In genomic region chr2:210617732-210618330, GRCh38 we compare ENCODE assay signal across 7 cellular contexts.
A peak's percentile ranks its signal among the peaks of the same experiment; 100 is the strongest.
DNase-seq lines count a peak whose midpoint lies in the region; TF ChIP-seq lines count a peak whose summit lies in the region.

No MANE protein-coding gene starts in this region.

- H3K36me3 ChIP-seq in HAP-1 (replicated peaks) (no peaks in the 10 kb centered on the region), Loucy (ENCODE audit: insufficient read depth, low read length) (no peaks in the 10 kb centered on the region), spleen (no peaks in the 10 kb centered on the region)

- no peaks in the 10 kb centered on the region for H3K79me2 ChIP-seq in Loucy (ENCODE audit: insufficient read depth, low read length)

- no peak overlapping the region for H3K9ac ChIP-seq in Loucy (ENCODE audit: low read depth, low read length, poor library complexity, severe bottlenecking)

- no peak overlapping the region for H3K27ac ChIP-seq in RWPE1
- H3K27ac ChIP-seq in substantia nigra (ENCODE audit: low read depth, low read length, poor library complexity, severe bottlenecking): peak overlapping the region; percentile 13
- H3K27ac ChIP-seq in spleen: no peak overlapping the region

- no peak overlapping the region for H3K4me2 ChIP-seq in Loucy (ENCODE audit: low read depth, low read length, poor library complexity, severe bottlenecking)

- no peaks in the 10 kb centered on the region for H3F3A ChIP-seq in Loucy (ENCODE audit: low read depth)

- DNase-seq in GM12865 (ENCODE audit: low read depth) (peak; percentile 35), HAP-1 (ENCODE audit: low spot score in 2 of 2) (peak; percentile 52 to 54), RWPE1 (ENCODE audit: low spot score) (peak; percentile 39), foreskin fibroblast (peak; percentile 9 to 31), substantia nigra (lab: John Stamatoyannopoulos, UW) (peak in 21 of 49 donors; percentile 3 to 80 (median 14)), spleen (no peak)

- no peak for TF ChIP-seq POLR2A in spleen (IDR thresholded peaks at IDR 0.05)

- H3K4me3 ChIP-seq in GM12865 (ENCODE audit: low read depth, low read length) (no peak overlapping the region), HAP-1 (no peak overlapping the region), Loucy (ENCODE audit: low read length, poor library complexity, severe bottlenecking) (no peak overlapping the region), foreskin fibroblast (ENCODE audit: low read depth in 1 of 2, low read length in 2 of 2) (no peak overlapping the region), spleen (no peak overlapping the region)

- in situ Hi-C loops in HAP-1 (cut with MboI; ENCODE audit: low sequenced_read_pairs): no loop called here

- no peaks in the 10 kb centered on the region for H3K27me3 ChIP-seq in HAP-1 (ENCODE audit: low read depth)
- no peaks in the 10 kb centered on the region for H3K27me3 ChIP-seq in Loucy (ENCODE audit: insufficient read depth, low read length, poor library complexity, severe bottlenecking)
- H3K27me3 ChIP-seq in spleen (replicated peaks in 1 of 7): no peaks in the 10 kb centered on the region

- CTCF ChIA-PET in RWPE1 (lab: Yijun Ruan, JAX): no interaction called here

- H3K4me1 ChIP-seq in HAP-1: no peaks in the 10 kb centered on the region
- H3K4me1 ChIP-seq in Loucy (ENCODE audit: insufficient read depth, low read length, poor library complexity, severe bottlenecking): no peaks in the 10 kb centered on the region
- no peaks in the 10 kb centered on the region for H3K4me1 ChIP-seq in spleen

- POLR2A ChIA-PET in RWPE1 (lab: Yijun Ruan, JAX; ENCODE audit: low non-redundant PET): no interaction called here

- H3K9me3 ChIP-seq in HAP-1 (no peaks in the 10 kb centered on the region), Loucy (ENCODE audit: insufficient read depth, low read depth, low read length) (no peaks in the 10 kb centered on the region), spleen (no peaks in the 10 kb centered on the region)

- no peak overlapping the region for H2AFZ ChIP-seq in Loucy (ENCODE audit: low read length)

- intact Hi-C loops in spleen (cut with DNase I; ENCODE audit: low total_unique reads): no loop called here

- H4K20me1 ChIP-seq in Loucy (ENCODE audit: insufficient read depth, low read length, poor library complexity, severe bottlenecking): no peaks in the 10 kb centered on the region

- peak; percentile 40 for TF ChIP-seq CTCF in GM12865 (IDR thresholded peaks at IDR 0.05; ENCODE audit: insufficient read depth, low read depth, low read length, missing control alignments)
- peak; percentile 80 for TF ChIP-seq CTCF in Loucy (conservative IDR thresholded peaks at IDR 0.05; ENCODE audit: low read length)
- peak; percentile 54 for TF ChIP-seq CTCF in RWPE1 (conservative IDR thresholded peaks at IDR 0.05; ENCODE audit: low read depth)
- TF ChIP-seq CTCF in foreskin fibroblast (IDR thresholded peaks at IDR 0.05; ENCODE audit: low read depth, low read length): peak; percentile 55
- peak in 5 of 11 experiments; percentile 9 to 41 (median 36) for TF ChIP-seq CTCF in spleen (IDR thresholded peaks at IDR 0.05 in 8 of 11, conservative IDR thresholded peaks at IDR 0.05 in 3 of 11)

- H3K9me2 ChIP-seq in Loucy (replicated peaks; ENCODE audit: low read depth, low read length): no peaks in the 10 kb centered on the region

- WGBS in spleen, 5 donors: 30 to 37% (median 32%) methylated on average over 3 of the region's 3 CpGs
